9 cellular contexts compared by ENCODE assay signal in the genomic region with DNA sequence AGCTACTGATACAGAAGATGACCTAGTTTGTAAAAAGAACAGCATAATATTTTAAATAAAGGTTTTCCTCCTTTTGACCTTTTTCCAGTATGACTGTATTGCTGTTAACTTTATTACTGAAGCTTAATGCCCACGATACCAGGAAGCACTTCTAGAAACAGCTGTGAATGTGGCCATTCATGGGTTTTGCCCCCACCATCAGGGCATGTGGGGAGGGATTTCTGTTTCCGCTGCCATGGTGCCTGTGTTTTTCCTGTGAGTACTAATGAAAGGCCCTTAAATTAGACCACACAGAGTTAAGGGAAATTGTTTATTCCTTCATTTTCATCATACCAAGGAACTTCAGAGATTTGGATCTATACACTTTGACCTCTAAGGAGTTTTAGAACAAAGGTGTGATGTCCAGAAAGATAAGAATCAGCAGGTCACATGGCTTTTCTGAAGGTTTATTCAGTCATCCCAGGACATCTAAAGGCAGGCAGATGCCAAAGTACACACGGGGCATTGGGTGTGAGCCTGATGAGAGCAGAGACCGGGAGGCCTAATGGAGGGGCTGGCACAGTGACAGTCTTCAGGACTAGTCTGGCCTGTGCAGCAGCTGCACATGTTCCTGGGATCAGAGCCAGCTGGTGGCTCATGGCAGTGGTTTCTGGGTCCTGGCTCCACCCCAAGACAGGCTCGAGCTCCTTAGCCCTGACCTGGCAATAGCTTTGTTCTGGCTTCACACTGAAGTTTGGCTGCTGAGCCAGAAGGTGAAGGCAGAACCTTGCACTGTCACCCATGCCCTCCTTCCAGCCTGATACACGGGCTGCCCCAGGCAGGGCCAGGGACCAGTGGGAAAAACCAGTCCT.
DNase-seq lines count a peak whose midpoint lies in the region; ATAC-seq and TF ChIP-seq lines count a peak whose summit lies in the region.
"Had no signal": no experiment of that assay in that cellular context is flagged by ENCODE, and none has a peak within 500 bp of the region (broad histone marks: within the 10 kb centered on the region; RNA-seq: fewer than 3 reads in every experiment).

No MANE protein-coding gene starts in this region.

- H3K4me3 Mint-ChIP-seq in effector memory CD8-positive, alpha-beta T cell = no peak overlapping the region

- no peak overlapping the region for H2AFZ ChIP-seq in hepatocyte

- no peaks in the 10 kb centered on the region for H3K9me3 Mint-ChIP-seq in effector memory CD8-positive, alpha-beta T cell

- in situ Hi-C loops in astrocyte of the spinal cord (cut with HindIII; ENCODE audit: low sequenced_read_pairs) = no loop called here
- in situ Hi-C loops in KBM-7 (cut with MboI; ENCODE audit: low pct_unique_long_range_greater_than_20kb, low sequenced_read_pairs) = loop anchor here (25.0 kb wide), 1 partner anchor 525 kb away; no protein-coding TSS in a partner anchor

- no peaks in the 10 kb centered on the region for H3K36me3 ChIP-seq in hepatocyte (replicated peaks; ENCODE audit: insufficient read depth, low read depth)

- no peaks in the 10 kb centered on the region for H3K4me1 Mint-ChIP-seq in effector memory CD8-positive, alpha-beta T cell (ENCODE audit: low read depth in 2 of 2)

- peak overlapping the region; percentile 77 for H3K27ac ChIP-seq in hepatocyte
- H3K27ac ChIP-seq: HL-60 had no signal

- peaks cover 2% of the 10 kb centered on the region for H3K36me3 Mint-ChIP-seq in effector memory CD8-positive, alpha-beta T cell (ENCODE audit: insufficient read depth)

- no peak for ATAC-seq in effector memory CD8-positive, alpha-beta T cell (replicated peaks)

- peak overlapping the region; percentile 68 for H3K4me2 ChIP-seq in hepatocyte

- no peaks in the 10 kb centered on the region for H3K9me2 ChIP-seq in hepatocyte (replicated peaks; ENCODE audit: insufficient read depth)

- H3K4me1 ChIP-seq in hepatocyte (ENCODE audit: insufficient read depth) = peaks cover 34% of the 10 kb centered on the region

- peak; percentile 96 for DNase-seq in DMS 273 treated with DMSO at 0.1 percent for 48 hours (lab: John Stamatoyannopoulos, UW)
- DNase-seq in NCI-H2081 treated with DMSO at 0.1 percent for 48 hours (lab: John Stamatoyannopoulos, UW) = peak; percentile 86
- peak; percentile 98 for DNase-seq in astrocyte of the spinal cord (ENCODE audit: low read depth, low spot score)
- DNase-seq in hepatocyte (ENCODE audit: low spot score) = peak; percentile 84
- peak; percentile 99 for DNase-seq in skeletal muscle cell (ENCODE audit: low read depth)
- DNase-seq in effector memory CD8-positive, alpha-beta T cell = no peak
- DNase-seq in AML-193 (lab: John Stamatoyannopoulos, UW) = no peak
- DNase-seq in KBM-7 = no peak

- no peak overlapping the region for H3K27ac Mint-ChIP-seq in effector memory CD8-positive, alpha-beta T cell

- no peaks in the 10 kb centered on the region for H3K27me3 ChIP-seq in hepatocyte

- no peaks in the 10 kb centered on the region for H3K79me2 ChIP-seq in hepatocyte

- no peaks in the 10 kb centered on the region for H4K20me1 ChIP-seq in hepatocyte (ENCODE audit: insufficient read depth, poor library complexity, severe bottlenecking)

- no peaks in the 10 kb centered on the region for H3K9me3 ChIP-seq in hepatocyte (ENCODE audit: low read depth)

- H3K4me3 ChIP-seq in astrocyte of the spinal cord (ENCODE audit: low read depth, low read length) (no peak overlapping the region), hepatocyte (no peak overlapping the region), skeletal muscle cell (ENCODE audit: low read depth, low read length) (no peak overlapping the region)

- TF ChIP-seq CTCF in astrocyte of the spinal cord (IDR thresholded peaks at IDR 0.05; ENCODE audit: low read depth, low read length) (no peak), hepatocyte (IDR thresholded peaks at IDR 0.05; ENCODE audit: poor library complexity) (no peak)

- peaks cover 0 to 1% of the 10 kb centered on the region in 2 donors for H3K27me3 Mint-ChIP-seq in effector memory CD8-positive, alpha-beta T cell

- WGBS in hepatocyte (ENCODE audit: low lambda C conversion rate, missing lambda C conversion rate) = 40% methylated on average over 6 of the region's 6 CpGs

Comparison
In these comparisons a context has a peak if more than half of its experiments do, and no peak if none do; other contexts are left out.
1. DNase-seq: peak in DMS 273 treated with DMSO at 0.1 percent for 48 hours (single experiment), NCI-H2081 treated with DMSO at 0.1 percent for 48 hours (single experiment), astrocyte of the spinal cord (single experiment), hepatocyte (single experiment) and skeletal muscle cell (single experiment); none in effector memory CD8-positive, alpha-beta T cell (0 of 3), AML-193 (0 of 2) and KBM-7 (single experiment).